In the genomic region with DNA sequence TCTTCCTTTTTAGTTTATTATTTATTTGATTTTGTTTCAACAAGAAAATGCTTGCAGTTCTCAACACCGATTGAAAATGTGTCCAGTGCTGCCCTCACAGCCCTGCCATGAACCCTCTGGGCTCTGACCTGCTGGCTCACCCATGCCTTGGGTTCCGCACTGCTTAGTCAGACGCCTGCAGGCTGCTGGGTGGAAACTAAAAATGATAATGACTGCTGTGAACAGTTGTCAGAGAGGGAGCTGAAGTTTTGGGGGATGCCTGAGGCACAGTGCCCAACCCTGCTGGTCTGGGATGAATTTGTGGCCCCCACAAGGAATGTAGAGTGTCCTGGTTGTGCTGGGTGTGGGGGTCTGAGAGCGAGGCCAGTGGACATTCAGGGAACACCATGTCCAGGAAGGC, we compare ENCODE assay signal across 2 cellular contexts.
TF ChIP-seq lines count a peak whose summit lies in the region.

No MANE protein-coding gene starts in this region.

TF ChIP-seq in SK-N-SH treated with all-trans-retinoic acid at 6 μM for 48 hours, 23 proteins besides CTCF, POLR2A, EP300 and RAD21 (continues in another document):
- TF ChIP-seq ZNF8 (CRISPR knock-in tag; IDR thresholded peaks at IDR 0.05), result no peak
- TF ChIP-seq, protein P1, sequence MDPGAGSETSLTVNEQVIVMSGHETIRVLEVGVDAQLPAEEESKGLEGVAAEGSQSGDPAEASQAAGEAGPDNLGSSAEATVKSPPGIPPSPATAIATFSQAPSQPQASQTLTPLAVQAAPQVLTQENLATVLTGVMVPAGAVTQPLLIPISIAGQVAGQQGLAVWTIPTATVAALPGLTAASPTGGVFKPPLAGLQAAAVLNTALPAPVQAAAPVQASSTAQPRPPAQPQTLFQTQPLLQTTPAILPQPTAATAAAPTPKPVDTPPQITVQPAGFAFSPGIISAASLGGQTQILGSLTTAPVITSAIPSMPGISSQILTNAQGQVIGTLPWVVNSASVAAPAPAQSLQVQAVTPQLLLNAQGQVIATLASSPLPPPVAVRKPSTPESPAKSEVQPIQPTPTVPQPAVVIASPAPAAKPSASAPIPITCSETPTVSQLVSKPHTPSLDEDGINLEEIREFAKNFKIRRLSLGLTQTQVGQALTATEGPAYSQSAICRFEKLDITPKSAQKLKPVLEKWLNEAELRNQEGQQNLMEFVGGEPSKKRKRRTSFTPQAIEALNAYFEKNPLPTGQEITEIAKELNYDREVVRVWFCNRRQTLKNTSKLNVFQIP (CRISPR knock-in tag; IDR thresholded peaks at IDR 0.05; ENCODE audit: borderline replicate concordance, low read depth), result no peak
- no peak for TF ChIP-seq TCF4 (CRISPR knock-in tag; IDR thresholded peaks at IDR 0.05; ENCODE audit: borderline replicate concordance)
- no peak for TF ChIP-seq ARNTL (CRISPR knock-in tag; IDR thresholded peaks at IDR 0.05; ENCODE audit: borderline replicate concordance, low read depth)
- TF ChIP-seq CSDC2 (CRISPR knock-in tag; IDR thresholded peaks at IDR 0.05), result no peak
- TF ChIP-seq, protein P2, sequence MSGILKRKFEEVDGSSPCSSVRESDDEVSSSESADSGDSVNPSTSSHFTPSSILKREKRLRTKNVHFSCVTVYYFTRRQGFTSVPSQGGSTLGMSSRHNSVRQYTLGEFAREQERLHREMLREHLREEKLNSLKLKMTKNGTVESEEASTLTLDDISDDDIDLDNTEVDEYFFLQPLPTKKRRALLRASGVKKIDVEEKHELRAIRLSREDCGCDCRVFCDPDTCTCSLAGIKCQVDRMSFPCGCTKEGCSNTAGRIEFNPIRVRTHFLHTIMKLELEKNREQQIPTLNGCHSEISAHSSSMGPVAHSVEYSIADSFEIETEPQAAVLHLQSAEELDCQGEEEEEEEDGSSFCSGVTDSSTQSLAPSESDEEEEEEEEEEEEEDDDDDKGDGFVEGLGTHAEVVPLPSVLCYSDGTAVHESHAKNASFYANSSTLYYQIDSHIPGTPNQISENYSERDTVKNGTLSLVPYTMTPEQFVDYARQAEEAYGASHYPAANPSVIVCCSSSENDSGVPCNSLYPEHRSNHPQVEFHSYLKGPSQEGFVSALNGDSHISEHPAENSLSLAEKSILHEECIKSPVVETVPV (CRISPR knock-in tag; IDR thresholded peaks at IDR 0.05), result no peak
- no peak for TF ChIP-seq BACH2 (CRISPR knock-in tag; IDR thresholded peaks at IDR 0.05; ENCODE audit: borderline replicate concordance)
- no peak for TF ChIP-seq ZNF565 (CRISPR knock-in tag; conservative IDR thresholded peaks at IDR 0.05; ENCODE audit: low read depth)
- no peak for TF ChIP-seq SNAI2 (CRISPR knock-in tag; IDR thresholded peaks at IDR 0.05)
- TF ChIP-seq ZNF70 (CRISPR knock-in tag; IDR thresholded peaks at IDR 0.05), result no peak
- TF ChIP-seq, protein P3, sequence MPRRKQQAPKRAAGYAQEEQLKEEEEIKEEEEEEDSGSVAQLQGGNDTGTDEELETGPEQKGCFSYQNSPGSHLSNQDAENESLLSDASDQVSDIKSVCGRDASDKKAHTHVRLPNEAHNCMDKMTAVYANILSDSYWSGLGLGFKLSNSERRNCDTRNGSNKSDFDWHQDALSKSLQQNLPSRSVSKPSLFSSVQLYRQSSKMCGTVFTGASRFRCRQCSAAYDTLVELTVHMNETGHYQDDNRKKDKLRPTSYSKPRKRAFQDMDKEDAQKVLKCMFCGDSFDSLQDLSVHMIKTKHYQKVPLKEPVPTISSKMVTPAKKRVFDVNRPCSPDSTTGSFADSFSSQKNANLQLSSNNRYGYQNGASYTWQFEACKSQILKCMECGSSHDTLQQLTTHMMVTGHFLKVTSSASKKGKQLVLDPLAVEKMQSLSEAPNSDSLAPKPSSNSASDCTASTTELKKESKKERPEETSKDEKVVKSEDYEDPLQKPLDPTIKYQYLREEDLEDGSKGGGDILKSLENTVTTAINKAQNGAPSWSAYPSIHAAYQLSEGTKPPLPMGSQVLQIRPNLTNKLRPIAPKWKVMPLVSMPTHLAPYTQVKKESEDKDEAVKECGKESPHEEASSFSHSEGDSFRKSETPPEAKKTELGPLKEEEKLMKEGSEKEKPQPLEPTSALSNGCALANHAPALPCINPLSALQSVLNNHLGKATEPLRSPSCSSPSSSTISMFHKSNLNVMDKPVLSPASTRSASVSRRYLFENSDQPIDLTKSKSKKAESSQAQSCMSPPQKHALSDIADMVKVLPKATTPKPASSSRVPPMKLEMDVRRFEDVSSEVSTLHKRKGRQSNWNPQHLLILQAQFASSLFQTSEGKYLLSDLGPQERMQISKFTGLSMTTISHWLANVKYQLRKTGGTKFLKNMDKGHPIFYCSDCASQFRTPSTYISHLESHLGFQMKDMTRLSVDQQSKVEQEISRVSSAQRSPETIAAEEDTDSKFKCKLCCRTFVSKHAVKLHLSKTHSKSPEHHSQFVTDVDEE (CRISPR knock-in tag; IDR thresholded peaks at IDR 0.05), result no peak
- TF ChIP-seq ZFP3 (CRISPR knock-in tag; IDR thresholded peaks at IDR 0.05), result no peak
- no peak for TF ChIP-seq PPARA (CRISPR knock-in tag; IDR thresholded peaks at IDR 0.05; ENCODE audit: borderline replicate concordance)
- no peak for TF ChIP-seq RARB (CRISPR knock-in tag; IDR thresholded peaks at IDR 0.05)
- no peak for TF ChIP-seq ZFP30 (CRISPR knock-in tag; IDR thresholded peaks at IDR 0.05)
- TF ChIP-seq, protein P4, sequence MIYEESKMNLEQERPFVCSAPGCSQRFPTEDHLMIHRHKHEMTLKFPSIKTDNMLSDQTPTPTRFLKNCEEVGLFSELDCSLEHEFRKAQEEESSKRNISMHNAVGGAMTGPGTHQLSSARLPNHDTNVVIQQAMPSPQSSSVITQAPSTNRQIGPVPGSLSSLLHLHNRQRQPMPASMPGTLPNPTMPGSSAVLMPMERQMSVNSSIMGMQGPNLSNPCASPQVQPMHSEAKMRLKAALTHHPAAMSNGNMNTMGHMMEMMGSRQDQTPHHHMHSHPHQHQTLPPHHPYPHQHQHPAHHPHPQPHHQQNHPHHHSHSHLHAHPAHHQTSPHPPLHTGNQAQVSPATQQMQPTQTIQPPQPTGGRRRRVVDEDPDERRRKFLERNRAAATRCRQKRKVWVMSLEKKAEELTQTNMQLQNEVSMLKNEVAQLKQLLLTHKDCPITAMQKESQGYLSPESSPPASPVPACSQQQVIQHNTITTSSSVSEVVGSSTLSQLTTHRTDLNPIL (CRISPR knock-in tag; IDR thresholded peaks at IDR 0.05; ENCODE audit: low read depth), result no peak
- TF ChIP-seq ESRRG (CRISPR knock-in tag; IDR thresholded peaks at IDR 0.05), result no peak
- no peak for TF ChIP-seq GLIS3 (CRISPR knock-in tag; IDR thresholded peaks at IDR 0.05)
- TF ChIP-seq, protein P5, sequence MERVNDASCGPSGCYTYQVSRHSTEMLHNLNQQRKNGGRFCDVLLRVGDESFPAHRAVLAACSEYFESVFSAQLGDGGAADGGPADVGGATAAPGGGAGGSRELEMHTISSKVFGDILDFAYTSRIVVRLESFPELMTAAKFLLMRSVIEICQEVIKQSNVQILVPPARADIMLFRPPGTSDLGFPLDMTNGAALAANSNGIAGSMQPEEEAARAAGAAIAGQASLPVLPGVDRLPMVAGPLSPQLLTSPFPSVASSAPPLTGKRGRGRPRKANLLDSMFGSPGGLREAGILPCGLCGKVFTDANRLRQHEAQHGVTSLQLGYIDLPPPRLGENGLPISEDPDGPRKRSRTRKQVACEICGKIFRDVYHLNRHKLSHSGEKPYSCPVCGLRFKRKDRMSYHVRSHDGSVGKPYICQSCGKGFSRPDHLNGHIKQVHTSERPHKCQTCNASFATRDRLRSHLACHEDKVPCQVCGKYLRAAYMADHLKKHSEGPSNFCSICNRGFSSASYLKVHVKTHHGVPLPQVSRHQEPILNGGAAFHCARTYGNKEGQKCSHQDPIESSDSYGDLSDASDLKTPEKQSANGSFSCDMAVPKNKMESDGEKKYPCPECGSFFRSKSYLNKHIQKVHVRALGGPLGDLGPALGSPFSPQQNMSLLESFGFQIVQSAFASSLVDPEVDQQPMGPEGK (CRISPR knock-in tag; IDR thresholded peaks at IDR 0.05; ENCODE audit: borderline replicate concordance), result no peak

TF ChIP-seq in SK-N-SH, 30 proteins besides CTCF, POLR2A, EP300 and RAD21:
- no peak for TF ChIP-seq YY1 (IDR thresholded peaks at IDR 0.05; ENCODE audit: low read depth)
- TF ChIP-seq, protein P6, sequence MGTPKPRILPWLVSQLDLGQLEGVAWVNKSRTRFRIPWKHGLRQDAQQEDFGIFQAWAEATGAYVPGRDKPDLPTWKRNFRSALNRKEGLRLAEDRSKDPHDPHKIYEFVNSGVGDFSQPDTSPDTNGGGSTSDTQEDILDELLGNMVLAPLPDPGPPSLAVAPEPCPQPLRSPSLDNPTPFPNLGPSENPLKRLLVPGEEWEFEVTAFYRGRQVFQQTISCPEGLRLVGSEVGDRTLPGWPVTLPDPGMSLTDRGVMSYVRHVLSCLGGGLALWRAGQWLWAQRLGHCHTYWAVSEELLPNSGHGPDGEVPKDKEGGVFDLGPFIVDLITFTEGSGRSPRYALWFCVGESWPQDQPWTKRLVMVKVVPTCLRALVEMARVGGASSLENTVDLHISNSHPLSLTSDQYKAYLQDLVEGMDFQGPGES (IDR thresholded peaks at IDR 0.05; ENCODE audit: low read depth, low read length), result no peak
- TF ChIP-seq RFX5 (IDR thresholded peaks at IDR 0.05; ENCODE audit: low read length), result no peak
- no peak for TF ChIP-seq NFIC (IDR thresholded peaks at IDR 0.05; ENCODE audit: borderline replicate concordance)
- no peak for TF ChIP-seq FOXJ3 (CRISPR knock-in tag; IDR thresholded peaks at IDR 0.05)
